In the genomic region with DNA sequence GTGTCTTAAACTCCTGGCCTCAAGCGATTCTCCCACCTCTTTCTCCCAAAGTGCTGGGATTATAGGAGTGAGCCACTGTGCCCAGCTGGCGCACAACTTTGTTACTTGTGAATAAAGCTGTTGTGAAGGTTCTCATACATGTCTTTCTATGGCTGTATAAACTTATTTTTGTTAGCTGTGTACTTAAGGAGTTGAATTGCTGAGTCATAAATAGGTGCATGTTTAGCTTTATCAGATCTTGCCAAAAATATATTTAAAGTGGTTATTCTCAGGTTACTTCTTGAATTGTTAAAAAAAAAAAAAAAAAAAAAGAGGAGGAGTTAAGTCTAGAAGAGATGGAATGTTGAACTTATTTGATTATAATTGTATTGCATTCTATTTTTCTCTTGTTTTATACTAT, we compare ENCODE assay signal across 23 cellular contexts. TPM values are rescaled to one million over a fixed set of nuclear protein-coding genes. Genes with fewer than 3 reads are reported as not detected.
A peak's percentile ranks its signal among the peaks of the same experiment; 100 is the strongest.
DNase-seq lines count a peak whose midpoint lies in the region; ATAC-seq, FAIRE-seq and TF ChIP-seq lines count a peak whose summit lies in the region.
"Had no signal": no experiment of that assay in that cellular context is flagged by ENCODE, and none has a peak within 500 bp of the region (broad histone marks: within the 10 kb centered on the region; RNA-seq: fewer than 3 reads in every experiment).

No MANE protein-coding gene starts in this region.

- 65% methylated on average over 2 of the region's 2 CpGs for WGBS in HepG2 (ENCODE audit: low lambda C conversion rate)
- 100% methylated on average over 1 of the region's 2 CpGs for WGBS in right lobe of liver (ENCODE audit: insufficient coverage, low coverage, low lambda C conversion rate, missing lambda C conversion rate)

- H3K27ac ChIP-seq in HepG2 (ENCODE audit: extremely low read length, insufficient read depth, low read length) (no peak overlapping the region), right lobe of liver (no peak overlapping the region), left lung (no peak overlapping the region)
- H3K27ac ChIP-seq: KMS-11, SK-N-MC had no signal

- H3K4me1 ChIP-seq in HepG2 (ENCODE audit: insufficient read depth, low read length) (no peaks in the 10 kb centered on the region), right lobe of liver (no peaks in the 10 kb centered on the region), adipocyte (ENCODE audit: control insufficient read depth, insufficient read depth, low read length) (peaks cover 12% of the 10 kb centered on the region), left lung (no peaks in the 10 kb centered on the region)

- no peaks in the 10 kb centered on the region for H3K79me2 ChIP-seq in HepG2 (ENCODE audit: insufficient read depth, low read length)

- no peak for DNase-seq in HepG2 (ENCODE audit: low spot score)
- DNase-seq in right lobe of liver: no peak
- peak; percentile 16 for DNase-seq in adipocyte (ENCODE audit: low read depth)
- DNase-seq in left lung: no peak
- no peak for DNase-seq in T-cell
- no peak for DNase-seq in head of caudate nucleus
- no peak for DNase-seq in OCI-M2 (lab: John Stamatoyannopoulos, UW; ENCODE audit: unreplicated experiment)
- DNase-seq: CD4-positive, alpha-beta T cell; COR-L47; DND-41; GOT3; NCI-H1694; NCI-H2081; NCI-H2171 treated with DMSO at 0.1 percent for 48 hours; NCI-H446; NCI-H526; RPMI8226; SHP77 treated with DMSO at 0.1 percent for 48 hours; SW 1271 had no signal

- no peaks in the 10 kb centered on the region for H3K36me3 Mint-ChIP-seq in T-cell

- H3K27me3 Mint-ChIP-seq in T-cell: peaks cover 8 to 32% of the 10 kb centered on the region in 2 donors

- H3K27me3 ChIP-seq in HepG2 (ENCODE audit: control insufficient read depth in 1 of 2, insufficient read depth in 2 of 2, low read length in 2 of 2) (peaks cover 2 to 28% of the 10 kb centered on the region in 2 experiments), right lobe of liver (no peaks in the 10 kb centered on the region), adipocyte (replicated peaks; ENCODE audit: control insufficient read depth, insufficient read depth, low read length) (peaks cover 16% of the 10 kb centered on the region), left lung (peaks cover 0 to 41% of the 10 kb centered on the region in 2 donors)

- in situ Hi-C loops in HepG2 (cut with HindIII; ENCODE audit: extremely low pct_ligation_motif_present, low pct_unique_long_range_greater_than_20kb): no loop called here

- no peaks in the 10 kb centered on the region for H3K36me3 ChIP-seq in HepG2 (replicated peaks in 1 of 2; ENCODE audit: control insufficient read depth in 1 of 2, insufficient read depth in 2 of 2, low read length in 2 of 2)
- H3K36me3 ChIP-seq in right lobe of liver: no peaks in the 10 kb centered on the region
- H3K36me3 ChIP-seq in adipocyte (ENCODE audit: control insufficient read depth, insufficient read depth, low read length, severe bottlenecking): no peaks in the 10 kb centered on the region
- no peaks in the 10 kb centered on the region for H3K36me3 ChIP-seq in left lung

- H3K4me3 ChIP-seq in HepG2 (replicated peaks in 1 of 3; ENCODE audit: insufficient read depth in 1 of 3, low read depth in 2 of 3, low read length in 3 of 3) (no peak overlapping the region), right lobe of liver (no peak overlapping the region), adipocyte (ENCODE audit: low read length) (no peak overlapping the region), left lung (no peak overlapping the region)
- H3K4me3 ChIP-seq: SK-N-MC had no signal

- H4K20me1 ChIP-seq in HepG2 (ENCODE audit: insufficient read depth, low read length): no peaks in the 10 kb centered on the region

- no peaks in the 10 kb centered on the region for H3K9me3 ChIP-seq in HepG2 (ENCODE audit: low read length)
- H3K9me3 ChIP-seq in right lobe of liver: no peaks in the 10 kb centered on the region
- H3K9me3 ChIP-seq in adipocyte (ENCODE audit: control insufficient read depth, low read length): peaks cover 2% of the 10 kb centered on the region
- no peaks in the 10 kb centered on the region for H3K9me3 ChIP-seq in left lung

- H3K27ac Mint-ChIP-seq in T-cell: no peak overlapping the region
- H3K27ac Mint-ChIP-seq: CD4-positive, alpha-beta T cell had no signal

- H3K9me3 Mint-ChIP-seq in T-cell: peaks cover 0 to 3% (median under 1%) of the 10 kb centered on the region in 3 donors
- H3K9me3 Mint-ChIP-seq: CD4-positive, alpha-beta T cell had no signal

- TF ChIP-seq CTCF in HepG2 (CRISPR knock-in tag; IDR thresholded peaks at IDR 0.05) (no peak), right lobe of liver (IDR thresholded peaks at IDR 0.05) (no peak), left lung (IDR thresholded peaks at IDR 0.05) (no peak)

- no peak overlapping the region for H3K4me2 ChIP-seq in HepG2 (ENCODE audit: low read depth, low read length)
- H3K4me2 ChIP-seq: KMS-11 had no signal

- BruUV-seq in HepG2 (replicated peaks; lab: Mats Ljungman, UMichigan): no TSS peak

- no peaks in the 10 kb centered on the region for H3K4me1 Mint-ChIP-seq in T-cell

- POLR2A ChIA-PET in HepG2 (lab: Yijun Ruan, JAX) (interaction anchor here (0.6 kb wide), 1 partner anchor 1331 kb away, joined by 3 read pairs; no protein-coding TSS in a partner anchor), T-cell (lab: Charles Lee) (no interaction called here)

- TF ChIP-seq POLR2A in HepG2 (IDR thresholded peaks at IDR 0.05; ENCODE audit: insufficient read depth in 1 of 2, low read depth in 2 of 2, low read length in 2 of 2) (no peak), right lobe of liver (IDR thresholded peaks at IDR 0.05) (no peak)

- no peak for TF ChIP-seq RAD21 in HepG2 (CRISPR knock-in tag; IDR thresholded peaks at IDR 0.05)

- peak; percentile 12 for FAIRE-seq in HepG2 (lab: Jason Lieb, UNC)
- FAIRE-seq: GM12892 had no signal

- no peak for ATAC-seq in HepG2
- no peak for ATAC-seq in right lobe of liver
- peak; percentile 88 for ATAC-seq in left lung
- no peak for ATAC-seq in T-cell (replicated peaks in 1 of 4)

- H2AFZ ChIP-seq in HepG2 (ENCODE audit: low read length): no peak overlapping the region

- no peak for TF ChIP-seq EP300 in HepG2 (IDR thresholded peaks at IDR 0.05; ENCODE audit: low read depth in 2 of 2, low read length in 2 of 2)
- TF ChIP-seq EP300 in HepG2 (CRISPR knock-in tag; IDR thresholded peaks at IDR 0.05; ENCODE audit: borderline replicate concordance): no peak

- intact Hi-C loops in HepG2 (cut with micrococcal nuclease; ENCODE audit: unreplicated experiment): no loop called here
- intact Hi-C loops in right lobe of liver (cut with DNase I): no loop called here
- intact Hi-C loops in left lung (cut with DNase I): no loop called here
- intact Hi-C loops in head of caudate nucleus (cut with DNase I): no loop called here

- H3K9ac ChIP-seq in HepG2 (ENCODE audit: insufficient read depth, low read depth, low read length) (no peak overlapping the region), adipocyte (ENCODE audit: low read length) (no peak overlapping the region)
- H3K9ac ChIP-seq: KMS-11 had no signal

- CTCF ChIA-PET in HepG2 (lab: Yijun Ruan, JAX; ENCODE audit: low intra/inter-chr PET ratio, low total read pairs): no interaction called here
- CTCF ChIA-PET in T-cell (lab: Charles Lee): no interaction called here

- no peak overlapping the region for H3K4me3 Mint-ChIP-seq in T-cell
- H3K4me3 Mint-ChIP-seq: CD4-positive, alpha-beta T cell had no signal

TF ChIP-seq in HepG2, 621 proteins besides CTCF, POLR2A, EP300 and RAD21:
- TF ChIP-seq ATF5 (CRISPR knock-in tag; IDR thresholded peaks at IDR 0.05; ENCODE audit: low read depth) (no peak), SMAD9 (CRISPR knock-in tag; IDR thresholded peaks at IDR 0.05) (no peak), FOXK2 (IDR thresholded peaks at IDR 0.05) (no peak), MAFK (conservative IDR thresholded peaks at IDR 0.05 in 1 of 2, IDR thresholded peaks at IDR 0.05 in 1 of 2; ENCODE audit: low read length in 2 of 2) (0 out of 4 replicates have a peak, but pooled peaks of 1 of the 2 experiments have one; percentile 18)

RNA-seq across cellular contexts. Expression of gene IRX3, which starts 47.6 kb away (rescaled TPM):
- total RNA-seq in HepG2 (2016; rRNA removed; fragmentation: Illumina TruSeq; extraction: Trizol) (10.0 and 16.4 TPM in 2 replicates), right lobe of liver (1 to 10 TPM in 1 of 6 experiments, under 1 TPM in 5; 0.25 to 1.3 (median 0.61) TPM), left lung (10 to 100 TPM; 40.7 to 42.0 TPM), T-cell (under 1 TPM in 2 of 5 donors, not detected in 3; 0.19 to 0.35 TPM)
- 6.5 and 10.3 TPM in 2 replicates for total RNA-seq in HepG2 (2016; cell fraction: cytosol; rRNA removed; fragmentation: Illumina TruSeq; extraction: Trizol; ENCODE audit: low read depth)
- total RNA-seq in HepG2 (2016; cell fraction: insoluble cytoplasmic fraction; rRNA removed; fragmentation: Illumina TruSeq; extraction: Trizol): 9.4 and 16.4 TPM in 2 replicates
- total RNA-seq in HepG2 (2016; cell fraction: membrane; rRNA removed; fragmentation: Illumina TruSeq; extraction: Trizol): 11.6 and 16.3 TPM in 2 replicates
- total RNA-seq in HepG2 (2016; cell fraction: nucleus; rRNA removed; fragmentation: Illumina TruSeq; extraction: Trizol): 7.9 TPM in 2 replicates
- polyA plus RNA-seq in HepG2 (2011; rRNA removed): 9.2 and 11.5 TPM in 2 replicates
- polyA plus RNA-seq in HepG2 (2011; cell fraction: cytosol; rRNA removed): 8.9 and 15.1 TPM in 2 replicates
- 24.5 and 27.5 TPM in 2 replicates for polyA plus RNA-seq in HepG2 (2011; cell fraction: nucleus; rRNA removed)
- 17.0 and 17.3 TPM in 2 replicates for polyA plus RNA-seq in HepG2 (2012)
- 8.2 and 10.6 TPM in 2 replicates for polyA plus RNA-seq in HepG2 (2016; cell fraction: cytosol; fragmentation: Illumina TruSeq; extraction: Trizol; ENCODE audit: low read depth)
- 24.9 and 27.8 TPM in 2 replicates for polyA plus RNA-seq in HepG2 (2016; cell fraction: insoluble cytoplasmic fraction; fragmentation: Illumina TruSeq; extraction: Trizol; ENCODE audit: low read depth)
- 13.8 and 17.4 TPM in 2 replicates for polyA plus RNA-seq in HepG2 (2016; cell fraction: membrane; fragmentation: Illumina TruSeq; extraction: Trizol; ENCODE audit: low read depth)
- polyA plus RNA-seq in HepG2 (2016; cell fraction: nucleus; fragmentation: Illumina TruSeq; extraction: Trizol; ENCODE audit: insufficient read depth, low read depth): 19.5 and 21.3 TPM in 2 replicates
- polyA minus RNA-seq in HepG2 (2011; rRNA and poly(A)+ RNA removed; ENCODE audit: low replicate concordance): 3.2 and 12.8 TPM in 2 replicates
- polyA minus RNA-seq in HepG2 (2011; cell fraction: cytosol; rRNA and poly(A)+ RNA removed): 11.8 and 14.5 TPM in 2 replicates
- 11.8 and 12.5 TPM in 2 replicates for polyA minus RNA-seq in HepG2 (2011; cell fraction: nucleus; rRNA and poly(A)+ RNA removed)
- total RNA-seq: CD4-positive, alpha-beta T cell; OCI-LY7 had no signal
